ENCODE assay signal across 8 cellular contexts in genomic region chr10:71840177-71840711, GRCh38. TPM values are rescaled to one million over a fixed set of nuclear protein-coding genes. Genes with fewer than 3 reads are reported as not detected.
DNase-seq lines count a peak whose midpoint lies in the region; ATAC-seq and TF ChIP-seq lines count a peak whose summit lies in the region.

No MANE protein-coding gene starts in this region.

- H3K4me1 Mint-ChIP-seq in activated T-cell treated with anti-CD3 and anti-CD28 coated beads, Interleukin-2, amount 50 U/mL, for 24 hours (ENCODE audit: low read depth) = peaks cover 77% of the 10 kb centered on the region

- no peak overlapping the region for H3K4me3 Mint-ChIP-seq in activated T-cell treated with anti-CD3 and anti-CD28 coated beads, Interleukin-2, amount 50 U/mL, for 24 hours

- intact Hi-C loops in PC-9 (cut with micrococcal nuclease; ENCODE audit: unreplicated experiment) = loop anchor here (1.0 to 2.0 kb wide), 2 partner anchors 29 to 48 kb away; no protein-coding TSS in a partner anchor

- H3K27me3 Mint-ChIP-seq in activated T-cell treated with anti-CD3 and anti-CD28 coated beads, Interleukin-2, amount 50 U/mL, for 24 hours = no peaks in the 10 kb centered on the region

- H3K27me3 ChIP-seq in PC-9 (ENCODE audit: insufficient read depth, low read depth) = no peaks in the 10 kb centered on the region

- TF ChIP-seq POLR2A in GM18505 (IDR thresholded peaks at IDR 0.05; ENCODE audit: borderline replicate concordance, extremely low read depth, insufficient read depth, insufficient read length) = no peak

- no peaks in the 10 kb centered on the region for H3K9me2 ChIP-seq in PC-9 (ENCODE audit: insufficient read depth)

- H3K27ac Mint-ChIP-seq in activated T-cell treated with anti-CD3 and anti-CD28 coated beads, Interleukin-2, amount 50 U/mL, for 24 hours = no peak overlapping the region

- H3K36me3 Mint-ChIP-seq in activated T-cell treated with anti-CD3 and anti-CD28 coated beads, Interleukin-2, amount 50 U/mL, for 24 hours (ENCODE audit: low read depth) = peaks cover 3% of the 10 kb centered on the region

- peaks cover 90% of the 10 kb centered on the region for H4K20me1 ChIP-seq in PC-9 (ENCODE audit: insufficient read depth)

- peak overlapping the region; percentile 14; the same call in 1 of the 2 replicates for H3K27ac ChIP-seq in PC-9

- H3K79me2 ChIP-seq in PC-9 (ENCODE audit: low read depth) = peaks cover 99% of the 10 kb centered on the region

- peaks cover 28% of the 10 kb centered on the region; the same call in 1 of the 2 replicates for H3F3A ChIP-seq in PC-9 (ENCODE audit: insufficient read depth, low read depth)

- no TSS peak for BruUV-seq in PC-9 (replicated peaks; lab: Mats Ljungman, UMichigan)

- peaks cover 3% of the 10 kb centered on the region; the same call in 1 of the 2 replicates for H3K36me3 ChIP-seq in PC-9 (ENCODE audit: low read depth)

- no peak overlapping the region for H2AFZ ChIP-seq in PC-9

- DNase-seq in stimulated activated CD4-positive, alpha-beta T cell treated with anti-CD3 and anti-CD28 coated beads, Interleukin-15, amount 100 ng/mL, for 24 hours = peak; percentile 14
- DNase-seq in stimulated activated CD4-positive, alpha-beta T cell treated with anti-CD3 and anti-CD28 coated beads, Interleukin-4, amount 100 ng/mL, for 4 hours = no peak
- DNase-seq in PC-9 (peak; percentile 90 to 94), epidermal melanocyte (ENCODE audit: insufficient read length, low spot score) (peak; percentile 82), myocyte (ENCODE audit: low read depth) (peak; percentile 92), germinal center (ENCODE audit: low spot score) (no peak)
- DNase-seq in activated T-cell treated with anti-CD3 and anti-CD28 coated beads, Interleukin-2, amount 50 U/mL, for 24 hours = no peak

- no peak overlapping the region for H3K4me3 ChIP-seq in PC-9

- no peak for TF ChIP-seq CTCF in PC-9 (conservative IDR thresholded peaks at IDR 0.05)

- POLR2A ChIA-PET in PC-9 (lab: Charles Lee; ENCODE audit: unreplicated experiment) = interaction anchor here (0.6 kb wide), 6 partner anchors 28 to 1575 kb away, joined by 3 to 7 read pairs (median 4); partner anchors contain the start of gene VSIR

- ATAC-seq in GM18505 (IDR thresholded peaks at IDR 0.05; ENCODE audit: unreplicated experiment) = no peak

- H3K4me1 ChIP-seq in PC-9 (replicated peaks; ENCODE audit: insufficient read depth) = peaks cover 62% of the 10 kb centered on the region

- peak overlapping the region; percentile 22 for H3K4me2 ChIP-seq in PC-9

- no peaks in the 10 kb centered on the region for H3K9me3 ChIP-seq in PC-9 (ENCODE audit: insufficient read depth, low read depth)

- no peaks in the 10 kb centered on the region for H3K9me3 Mint-ChIP-seq in activated T-cell treated with anti-CD3 and anti-CD28 coated beads, Interleukin-2, amount 50 U/mL, for 24 hours

- CTCF ChIA-PET in PC-9 (lab: Charles Lee) = interaction anchor here (0.5 kb wide), 1 partner anchor 920 kb away, joined by 3 read pairs; no protein-coding TSS in a partner anchor

RNA-seq across cellular contexts. Expression of gene PSAP, which starts 10.8 kb away (rescaled TPM):
- total RNA-seq in PC-9 (2021) (683 and 1,027 TPM in 2 replicates), myocyte (1,253 and 1,265 TPM in 2 replicates)
- 2,472 TPM for polyA plus RNA-seq in myocyte (2012)

Comparison
In these comparisons a context has a peak if more than half of its experiments do, and no peak if none do; other contexts are left out.
1. DNase-seq: peak in stimulated activated CD4-positive, alpha-beta T cell treated with anti-CD3 and anti-CD28 coated beads, Interleukin-15, amount 100 ng/mL, for 24 hours (single experiment), PC-9 (2 of 2), epidermal melanocyte (single experiment) and myocyte (single experiment); none in stimulated activated CD4-positive, alpha-beta T cell treated with anti-CD3 and anti-CD28 coated beads, Interleukin-4, amount 100 ng/mL, for 4 hours (0 of 2), germinal center (single experiment) and activated T-cell treated with anti-CD3 and anti-CD28 coated beads, Interleukin-2, amount 50 U/mL, for 24 hours (single experiment).